Comparison of ENCODE assay signal across 15 cellular contexts in the genomic region with DNA sequence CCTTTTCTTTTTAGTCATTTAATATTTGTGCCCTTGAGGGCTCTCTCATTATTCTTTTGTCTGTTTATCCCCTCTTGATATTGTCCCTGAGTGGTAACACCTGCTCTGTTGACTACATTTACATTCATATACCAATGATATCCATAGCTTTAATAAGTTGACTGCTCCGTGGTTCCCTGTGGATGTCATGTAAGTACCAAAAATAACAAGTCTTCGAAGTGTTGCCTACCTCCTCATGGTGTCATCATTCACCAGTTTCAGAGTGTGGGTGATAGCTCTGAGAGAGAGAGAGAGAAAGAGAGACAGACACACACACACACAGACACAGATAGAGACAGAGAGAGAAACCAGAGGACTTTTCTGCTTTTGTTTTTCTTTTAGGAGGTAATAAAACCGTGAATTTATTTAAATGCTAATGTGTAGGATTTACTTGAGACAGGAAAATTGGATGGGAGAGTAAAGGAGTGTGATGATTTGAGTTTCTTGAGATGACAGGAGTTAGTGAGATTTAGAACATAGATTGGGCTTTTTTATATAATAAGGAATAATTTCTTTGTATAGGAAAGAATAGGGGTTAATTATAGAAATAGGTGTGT. TPM values are rescaled to one million over a fixed set of nuclear protein-coding genes. Genes with fewer than 3 reads are reported as not detected.
DNase-seq lines count a peak whose midpoint lies in the region; ATAC-seq and TF ChIP-seq lines count a peak whose summit lies in the region.
"Had no signal": no experiment of that assay in that cellular context is flagged by ENCODE, and none has a peak within 500 bp of the region (broad histone marks: within the 10 kb centered on the region; RNA-seq: fewer than 3 reads in every experiment).

No MANE protein-coding gene starts in this region.

- no peaks in the 10 kb centered on the region for H3K27me3 Mint-ChIP-seq in activated T-cell treated with anti-CD3 and anti-CD28 coated beads, Interleukin-2, amount 50 U/mL, for 24 hours

- H3K9me3 ChIP-seq in ascending aorta, result no peaks in the 10 kb centered on the region
- H3K9me3 ChIP-seq: Caco-2, neutrophil had no signal

- peak; percentile 77 for ATAC-seq in GM18498 (IDR thresholded peaks at IDR 0.05; ENCODE audit: unreplicated experiment)

- DNase-seq in activated T-cell treated with anti-CD3 and anti-CD28 coated beads, Interleukin-2, amount 50 U/mL, for 24 hours, result no peak
- DNase-seq in activated T-cell treated with anti-CD3 and anti-CD28 coated beads, Interleukin-2, amount 50 U/mL, for 1 hour, result no peak
- peak; percentile 53 for DNase-seq in NCI-H748 (lab: John Stamatoyannopoulos, UW; ENCODE audit: unreplicated experiment)
- DNase-seq in middle frontal gyrus (ENCODE audit: extremely low spot score, low spot score), result peak; percentile 15
- no peak for DNase-seq in ascending aorta (ENCODE audit: low spot score in 2 of 2)
- DNase-seq in SHP77 treated with DMSO at 0.1 percent for 48 hours (lab: John Stamatoyannopoulos, UW), result no peak
- no peak for DNase-seq in SW 1271 (lab: John Stamatoyannopoulos, UW)
- DNase-seq: Caco-2; kidney; NCI-H1694 treated with DMSO at 0.1 percent for 48 hours; NCI-H526; stimulated activated CD4-positive, alpha-beta T cell treated with anti-CD3 and anti-CD28 coated beads, Interleukin-2, amount 100 ng/mL, for 24 hours had no signal

- no peaks in the 10 kb centered on the region for H3K27me3 ChIP-seq in ascending aorta
- H3K27me3 ChIP-seq: neutrophil had no signal

- no peak overlapping the region for H3K27ac ChIP-seq in ascending aorta
- H3K27ac ChIP-seq: neutrophil, VCaP had no signal

- H3K9me3 Mint-ChIP-seq in activated T-cell treated with anti-CD3 and anti-CD28 coated beads, Interleukin-2, amount 50 U/mL, for 24 hours, result no peaks in the 10 kb centered on the region

- no peak overlapping the region for H3K4me3 Mint-ChIP-seq in activated T-cell treated with anti-CD3 and anti-CD28 coated beads, Interleukin-2, amount 50 U/mL, for 24 hours

- no peak for TF ChIP-seq CTCF in ascending aorta (IDR thresholded peaks at IDR 0.05)

- no peaks in the 10 kb centered on the region for H3K4me1 ChIP-seq in ascending aorta
- H3K4me1 ChIP-seq: Caco-2 had no signal

- peak overlapping the region; percentile 48 for H3K27ac Mint-ChIP-seq in activated T-cell treated with anti-CD3 and anti-CD28 coated beads, Interleukin-2, amount 50 U/mL, for 24 hours

- peaks cover 52 to 82% of the 10 kb centered on the region in 2 donors for H3K36me3 ChIP-seq in ascending aorta

- intact Hi-C loops in ascending aorta (cut with DNase I), result no loop called here

- peaks cover 14% of the 10 kb centered on the region for H3K4me1 Mint-ChIP-seq in activated T-cell treated with anti-CD3 and anti-CD28 coated beads, Interleukin-2, amount 50 U/mL, for 24 hours (ENCODE audit: low read depth)

- peaks cover 83% of the 10 kb centered on the region for H3K36me3 Mint-ChIP-seq in activated T-cell treated with anti-CD3 and anti-CD28 coated beads, Interleukin-2, amount 50 U/mL, for 24 hours (ENCODE audit: low read depth)

- no peak overlapping the region for H3K4me3 ChIP-seq in ascending aorta

RNA-seq across cellular contexts. Expression of a gene that starts 52.2 kb away (rescaled TPM):
- 64.2 TPM for total RNA-seq in ascending aorta

Comparison
In these comparisons a context has a peak if more than half of its experiments do, and no peak if none do; other contexts are left out.
1. DNase-seq: peak in NCI-H748 (single experiment) and middle frontal gyrus (single experiment); none in activated T-cell treated with anti-CD3 and anti-CD28 coated beads, Interleukin-2, amount 50 U/mL, for 24 hours (single experiment), activated T-cell treated with anti-CD3 and anti-CD28 coated beads, Interleukin-2, amount 50 U/mL, for 1 hour (single experiment), ascending aorta (0 of 2), SHP77 treated with DMSO at 0.1 percent for 48 hours (single experiment) and SW 1271 (0 of 2).